ENCODE assay signal across 28 cellular contexts in the genomic region with DNA sequence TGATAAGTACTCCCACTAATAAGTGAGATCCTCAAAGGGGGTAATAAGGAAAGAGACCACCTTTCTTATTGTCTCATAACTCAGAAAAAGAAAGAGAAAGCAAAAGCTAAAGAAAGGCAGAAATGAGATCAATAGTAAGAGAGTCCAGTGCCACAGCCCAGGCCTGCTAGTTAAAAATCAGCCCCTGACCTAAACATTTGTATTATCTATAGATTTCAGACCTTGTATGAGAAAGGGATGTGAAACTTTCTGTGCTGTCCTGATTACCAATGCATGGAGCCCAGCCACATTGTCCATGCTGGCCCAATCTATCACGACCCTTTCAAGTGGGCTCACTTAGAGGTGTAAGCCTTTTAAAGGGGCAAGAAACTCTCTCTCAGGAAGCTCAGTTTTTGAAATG.
"Had no signal": no experiment of that assay in that cellular context is flagged by ENCODE, and none has a peak within 500 bp of the region (broad histone marks: within the 10 kb centered on the region; RNA-seq: fewer than 3 reads in every experiment).

No MANE protein-coding gene starts in this region.

- H3K4me1 ChIP-seq: ascending aorta, breast epithelium, foreskin keratinocyte, gastroesophageal sphincter had no signal

- ATAC-seq: activated CD4-positive, alpha-beta T cell treated with anti-CD3 and anti-CD28 coated beads for 36 hours; activated CD8-positive, alpha-beta memory T cell treated with anti-CD3 and anti-CD28 coated beads, Interleukin-2, amount 10 ng/mL, durations not matched to agents 7 days and 5 days; activated CD8-positive, alpha-beta T cell treated with anti-CD3 and anti-CD28 coated beads, Interleukin-2, amount 10 ng/mL, durations not matched to agents 7 days and 5 days; activated naive CD4-positive, alpha-beta T cell treated with anti-CD3 and anti-CD28 coated beads, Interleukin-2, amount 50 U/mL, for 72 hours; foreskin keratinocyte; gastroesophageal sphincter had no signal

- H3K27me3 ChIP-seq: ascending aorta, breast epithelium, cardiac muscle cell, dorsolateral prefrontal cortex, esophagus muscularis mucosa, foreskin keratinocyte, gastroesophageal sphincter had no signal

- H3K4me3 ChIP-seq: ascending aorta, breast epithelium, cardiac muscle cell, coronary artery, dorsolateral prefrontal cortex, esophagus muscularis mucosa, gastroesophageal sphincter had no signal

- H3K9me3 ChIP-seq: ascending aorta, breast epithelium, esophagus muscularis mucosa, gastroesophageal sphincter had no signal

- H3K36me3 ChIP-seq: ascending aorta, breast epithelium, cardiac muscle cell, esophagus muscularis mucosa, gastroesophageal sphincter had no signal

- DNase-seq: activated CD4-positive, alpha-beta memory T cell treated with anti-CD3 and anti-CD28 coated beads for 36 hours; activated CD4-positive, alpha-beta T cell treated with anti-CD3 and anti-CD28 coated beads for 36 hours; activated CD4-positive, alpha-beta T cell treated with anti-CD3 and anti-CD28 coated beads, Interleukin-2, amount 10 ng/mL, durations not matched to agents 24 days and 14 days; activated CD4-positive, CD25-positive, alpha-beta regulatory T cell; activated CD4-positive, CD25-positive, alpha-beta regulatory T cell treated with anti-CD3 and anti-CD28 coated beads, Interleukin-2, amount 50 U/mL, for 72 hours; activated CD8-positive, alpha-beta memory T cell treated with anti-CD3 and anti-CD28 coated beads, Interleukin-2, amount 10 ng/mL, durations not matched to agents 7 days and 5 days; activated CD8-positive, alpha-beta memory T cell treated with anti-CD3 and anti-CD28 coated beads, Interleukin-2, amount 50 U/mL, for 4 hours; activated CD8-positive, alpha-beta T cell treated with anti-CD3 and anti-CD28 coated beads, Interleukin-2, amount 10 ng/mL, durations not matched to agents 7 days and 5 days; activated gamma-delta T cell; activated naive CD4-positive, alpha-beta T cell; activated naive CD4-positive, alpha-beta T cell treated with anti-CD3 and anti-CD28 coated beads, Interleukin-2, amount 10 ng/mL, durations not matched to agents 7 days and 5 days; activated naive CD8-positive, alpha-beta T cell treated with anti-CD3 and anti-CD28 coated beads, Interleukin-2, amount 10 ng/mL, durations not matched to agents 7 days and 5 days; activated T-cell treated with anti-CD3 and anti-CD28 coated beads, Interleukin-2, amount 50 U/mL, for 1 hour; activated T-cell treated with anti-CD3 and anti-CD28 coated beads, Interleukin-2, amount 50 U/mL, for 48 hours; central memory CD4-positive, alpha-beta T cell; dorsolateral prefrontal cortex; effector memory CD4-positive, alpha-beta T cell; erythroblast; foreskin keratinocyte; hippocampal formation; T-helper 2 cell had no signal
